ENCODE assay signal across 12 cellular contexts in the genomic region with DNA sequence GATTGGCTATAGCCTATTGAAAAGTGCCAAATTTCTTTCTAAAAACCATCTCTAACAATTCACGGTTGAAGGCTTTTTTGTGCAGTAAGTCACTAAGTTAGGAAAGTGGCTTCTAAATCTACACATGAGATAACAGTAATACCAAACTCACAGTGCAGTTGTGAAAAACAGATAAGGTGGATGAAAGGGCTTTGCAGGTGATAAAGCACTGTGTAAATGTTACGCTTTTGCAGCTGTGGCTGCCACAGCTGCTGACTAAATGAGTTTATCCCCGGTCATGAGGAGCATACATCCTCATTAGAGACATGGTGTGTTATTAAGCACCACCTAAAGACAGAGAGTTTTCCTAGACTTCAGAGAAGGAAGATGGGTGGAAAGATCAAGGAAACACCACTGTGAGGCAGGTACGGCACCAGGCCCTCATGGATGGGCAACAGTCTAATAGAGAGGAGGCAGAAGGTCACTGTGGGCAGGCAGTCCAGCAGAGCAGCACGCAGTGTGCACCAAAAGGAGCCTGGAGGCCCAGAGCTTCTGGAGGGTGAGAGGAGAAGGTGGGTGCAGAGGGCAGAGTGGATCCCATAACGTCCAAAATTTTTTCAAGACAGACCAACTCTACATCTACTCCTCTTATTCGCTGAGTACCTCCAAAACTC.
DNase-seq lines count a peak whose midpoint lies in the region; ATAC-seq and TF ChIP-seq lines count a peak whose summit lies in the region.
"Had no signal": no experiment of that assay in that cellular context is flagged by ENCODE, and none has a peak within 500 bp of the region (broad histone marks: within the 10 kb centered on the region; RNA-seq: fewer than 3 reads in every experiment).

No MANE protein-coding gene starts in this region.

- H3K4me1 ChIP-seq in skeletal muscle satellite cell (ENCODE audit: control insufficient read depth, insufficient read depth, low read length) = peaks cover 19% of the 10 kb centered on the region
- H3K4me1 ChIP-seq: testis had no signal

- H3K4me3 Mint-ChIP-seq in activated CD4-positive, alpha-beta T cell treated with anti-CD3 and anti-CD28 coated beads, Interleukin-2, amount 10 ng/mL, durations not matched to agents 7 days and 5 days = no peak overlapping the region
- peak overlapping the region; percentile 35 to 62 for H3K4me3 Mint-ChIP-seq in effector memory CD8-positive, alpha-beta T cell
- no peak overlapping the region for H3K4me3 Mint-ChIP-seq in progenitor cell of endocrine pancreas (ENCODE audit: low read depth)
- H3K4me3 Mint-ChIP-seq: activated CD4-positive, alpha-beta memory T cell treated with anti-CD3 and anti-CD28 coated beads, Interleukin-2, amount 10 ng/mL, durations not matched to agents 7 days and 5 days had no signal

- no peak overlapping the region for H3K4me3 ChIP-seq in skeletal muscle satellite cell (ENCODE audit: low read length)
- H3K4me3 ChIP-seq: esophagus squamous epithelium, SJSA1, testis had no signal

- DNase-seq in activated CD4-positive, alpha-beta T cell treated with anti-CD3 and anti-CD28 coated beads, Interleukin-2, amount 10 ng/mL, durations not matched to agents 7 days and 5 days = no peak
- DNase-seq in activated CD4-positive, alpha-beta T cell treated with anti-CD3 and anti-CD28 coated beads, Interleukin-2, amount 50 U/mL, for 1 hour = no peak
- DNase-seq in RWPE1 (ENCODE audit: low spot score) (no peak), progenitor cell of endocrine pancreas (ENCODE audit: low spot score, unreplicated experiment) (no peak), OCI-M2 (lab: John Stamatoyannopoulos, UW; ENCODE audit: unreplicated experiment) (no peak)
- no peak for DNase-seq in effector memory CD8-positive, alpha-beta T cell
- DNase-seq: activated CD4-positive, alpha-beta memory T cell treated with anti-CD3 and anti-CD28 coated beads, Interleukin-2, amount 10 ng/mL, durations not matched to agents 7 days and 5 days; esophagus squamous epithelium had no signal

- H3K9ac ChIP-seq in skeletal muscle satellite cell (ENCODE audit: low read depth, low read length) = no peak overlapping the region

- peak overlapping the region; percentile 70 for H3K4me2 ChIP-seq in skeletal muscle satellite cell (ENCODE audit: low read length)

- no peaks in the 10 kb centered on the region for H3K36me3 Mint-ChIP-seq in activated CD4-positive, alpha-beta T cell treated with anti-CD3 and anti-CD28 coated beads, Interleukin-2, amount 10 ng/mL, durations not matched to agents 7 days and 5 days (ENCODE audit: low read depth)
- no peaks in the 10 kb centered on the region for H3K36me3 Mint-ChIP-seq in effector memory CD8-positive, alpha-beta T cell (ENCODE audit: insufficient read depth)
- no peaks in the 10 kb centered on the region for H3K36me3 Mint-ChIP-seq in progenitor cell of endocrine pancreas (ENCODE audit: insufficient read depth)

- peak overlapping the region; percentile 36 for H3K27ac Mint-ChIP-seq in activated CD4-positive, alpha-beta T cell treated with anti-CD3 and anti-CD28 coated beads, Interleukin-2, amount 10 ng/mL, durations not matched to agents 7 days and 5 days
- H3K27ac Mint-ChIP-seq in effector memory CD8-positive, alpha-beta T cell = peak overlapping the region; percentile 46 to 63
- no peak overlapping the region for H3K27ac Mint-ChIP-seq in progenitor cell of endocrine pancreas
- H3K27ac Mint-ChIP-seq: activated CD4-positive, alpha-beta memory T cell treated with anti-CD3 and anti-CD28 coated beads, Interleukin-2, amount 10 ng/mL, durations not matched to agents 7 days and 5 days had no signal

- H3K9me3 Mint-ChIP-seq in activated CD4-positive, alpha-beta T cell treated with anti-CD3 and anti-CD28 coated beads, Interleukin-2, amount 10 ng/mL, durations not matched to agents 7 days and 5 days = peaks cover 7% of the 10 kb centered on the region
- H3K9me3 Mint-ChIP-seq in effector memory CD8-positive, alpha-beta T cell = peaks cover 8 to 11% of the 10 kb centered on the region in 2 donors
- no peaks in the 10 kb centered on the region for H3K9me3 Mint-ChIP-seq in progenitor cell of endocrine pancreas (ENCODE audit: low read depth)
- H3K9me3 Mint-ChIP-seq: activated CD4-positive, alpha-beta memory T cell treated with anti-CD3 and anti-CD28 coated beads, Interleukin-2, amount 10 ng/mL, durations not matched to agents 7 days and 5 days had no signal

- CTCF ChIA-PET in activated CD4-positive, alpha-beta T cell treated with anti-CD3 and anti-CD28 coated beads, Interleukin-2, amount 10 ng/mL, durations not matched to agents 7 days and 5 days (lab: Charles Lee) = no interaction called here
- CTCF ChIA-PET in RWPE1 (lab: Yijun Ruan, JAX) = no interaction called here

- H3K27me3 Mint-ChIP-seq in activated CD4-positive, alpha-beta T cell treated with anti-CD3 and anti-CD28 coated beads, Interleukin-2, amount 10 ng/mL, durations not matched to agents 7 days and 5 days = no peaks in the 10 kb centered on the region
- no peaks in the 10 kb centered on the region for H3K27me3 Mint-ChIP-seq in effector memory CD8-positive, alpha-beta T cell
- H3K27me3 Mint-ChIP-seq in progenitor cell of endocrine pancreas = peaks cover 53% of the 10 kb centered on the region

- no peaks in the 10 kb centered on the region for H3K9me3 ChIP-seq in skeletal muscle satellite cell (replicated peaks; ENCODE audit: low read length)
- H3K9me3 ChIP-seq: esophagus squamous epithelium, SJSA1, testis had no signal

- ATAC-seq in effector memory CD8-positive, alpha-beta T cell (replicated peaks) = peak; percentile 71
- ATAC-seq in HG03342 (IDR thresholded peaks at IDR 0.05; ENCODE audit: unreplicated experiment) = no peak

- TF ChIP-seq CTCF in RWPE1 (conservative IDR thresholded peaks at IDR 0.05; ENCODE audit: low read depth) (no peak), progenitor cell of endocrine pancreas (IDR thresholded peaks at IDR 0.05; ENCODE audit: unreplicated experiment) (no peak)

- POLR2A ChIA-PET in activated CD4-positive, alpha-beta T cell treated with anti-CD3 and anti-CD28 coated beads, Interleukin-2, amount 10 ng/mL, durations not matched to agents 7 days and 5 days (lab: Charles Lee) = no interaction called here
- POLR2A ChIA-PET in RWPE1 (lab: Yijun Ruan, JAX; ENCODE audit: low non-redundant PET) = no interaction called here

- H3K27ac ChIP-seq in RWPE1 = peak overlapping the region; percentile 59
- H3K27ac ChIP-seq: esophagus squamous epithelium, SJSA1, testis had no signal

- H3K36me3 ChIP-seq in skeletal muscle satellite cell (ENCODE audit: insufficient read depth, low read length) = no peaks in the 10 kb centered on the region
- H3K36me3 ChIP-seq: esophagus squamous epithelium, SJSA1 had no signal

- H3K27me3 ChIP-seq in skeletal muscle satellite cell (ENCODE audit: control insufficient read depth, insufficient read depth, low read length) = no peaks in the 10 kb centered on the region
- H3K27me3 ChIP-seq: esophagus squamous epithelium, SJSA1, testis had no signal

- peaks cover 18% of the 10 kb centered on the region for H3K4me1 Mint-ChIP-seq in activated CD4-positive, alpha-beta T cell treated with anti-CD3 and anti-CD28 coated beads, Interleukin-2, amount 10 ng/mL, durations not matched to agents 7 days and 5 days
- H3K4me1 Mint-ChIP-seq in effector memory CD8-positive, alpha-beta T cell (ENCODE audit: low read depth in 2 of 2) = peaks cover 11 to 17% of the 10 kb centered on the region in 2 donors
- peaks cover 6% of the 10 kb centered on the region for H3K4me1 Mint-ChIP-seq in progenitor cell of endocrine pancreas (ENCODE audit: low read depth)

Comparison
In these comparisons a context has a peak if more than half of its experiments do, and no peak if none do; other contexts are left out.
1. H3K4me3 Mint-ChIP-seq: peak in effector memory CD8-positive, alpha-beta T cell (2 of 2); none in activated CD4-positive, alpha-beta T cell treated with anti-CD3 and anti-CD28 coated beads, Interleukin-2, amount 10 ng/mL, durations not matched to agents 7 days and 5 days (single experiment) and progenitor cell of endocrine pancreas (single experiment).